In genomic region chr6:1749041-1749440, GRCh38 we compare ENCODE assay signal across 17 cellular contexts.
"Had no signal": no experiment of that assay in that cellular context is flagged by ENCODE, and none has a peak within 500 bp of the region (broad histone marks: within the 10 kb centered on the region; RNA-seq: fewer than 3 reads in every experiment).

No MANE protein-coding gene starts in this region.

- H3K27me3 ChIP-seq: breast epithelium, upper lobe of right lung had no signal

- H3K27ac Mint-ChIP-seq: activated B cell treated with CpG ODN at 0.5 μM for 24 hours; activated naive CD4-positive, alpha-beta T cell treated with anti-CD3 and anti-CD28 coated beads, Interleukin-2, amount 10 ng/mL, durations not matched to agents 7 days and 5 days; dendritic cell treated with granulocyte-macrophage colony-stimulating factor and Interleukin-4, amounts not matched to agents 40 ng/mL and 50 ng/mL, for 4 days; effector memory CD8-positive, alpha-beta T cell; natural killer cell treated with Interleukin-12 subunit alpha and Interleukin-12 subunit beta and Interleukin-15 and Interleukin-18, amount 100 ng/mL, for 72 hours had no signal

- H3K9me3 ChIP-seq: lower lobe of right lung, upper lobe of right lung had no signal

- H3K4me1 ChIP-seq: breast epithelium, lower lobe of right lung, upper lobe of right lung had no signal

- DNase-seq: activated B cell treated with CpG ODN at 0.5 μM for 24 hours; activated CD4-positive, alpha-beta T cell treated with anti-CD3 and anti-CD28 coated beads for 48 hours; activated CD8-positive, alpha-beta memory T cell treated with anti-CD3 and anti-CD28 coated beads, Interleukin-2, amount 50 U/mL, for 4 hours; activated naive CD4-positive, alpha-beta T cell treated with anti-CD3 and anti-CD28 coated beads, Interleukin-2, amount 10 ng/mL, durations not matched to agents 7 days and 5 days; activated T-cell treated with anti-CD3 and anti-CD28 coated beads, Interleukin-2, amount 50 U/mL, for 4 hours; cerebellar nuclear complex; effector memory CD8-positive, alpha-beta T cell; left cardiac atrium; lower lobe of right lung; nucleus accumbens; stimulated activated naive CD8-positive, alpha-beta T cell treated with anti-CD3 and anti-CD28 coated beads, Interleukin-15, Interleukin-2, amounts not matched to agents 100 U/mL and 50 U/mL, for 24 hours; T-helper 1 cell; T-helper 9 cell; upper lobe of right lung had no signal

- H3K4me1 Mint-ChIP-seq: activated B cell treated with CpG ODN at 0.5 μM for 24 hours had no signal

- ATAC-seq: activated T-cell treated with anti-CD3 and anti-CD28 coated beads, Interleukin-2, amount 50 U/mL, for 4 hours; effector memory CD8-positive, alpha-beta T cell; left cardiac atrium; lower lobe of right lung; natural killer cell treated with Interleukin-12 subunit alpha and Interleukin-12 subunit beta and Interleukin-15 and Interleukin-18, amount 100 ng/mL, for 72 hours; stimulated activated naive CD8-positive, alpha-beta T cell treated with anti-CD3 and anti-CD28 coated beads, Interleukin-15, Interleukin-2, amounts not matched to agents 100 U/mL and 50 U/mL, for 24 hours; upper lobe of right lung had no signal

- H3K36me3 ChIP-seq: breast epithelium, lower lobe of right lung, upper lobe of right lung had no signal

- H3K27ac ChIP-seq: breast epithelium, lower lobe of right lung, upper lobe of right lung had no signal

- H3K4me3 Mint-ChIP-seq: activated B cell treated with CpG ODN at 0.5 μM for 24 hours; activated naive CD4-positive, alpha-beta T cell treated with anti-CD3 and anti-CD28 coated beads, Interleukin-2, amount 10 ng/mL, durations not matched to agents 7 days and 5 days; activated T-cell treated with anti-CD3 and anti-CD28 coated beads, Interleukin-2, amount 50 U/mL, for 4 hours; dendritic cell treated with granulocyte-macrophage colony-stimulating factor and Interleukin-4, amounts not matched to agents 40 ng/mL and 50 ng/mL, for 4 days; effector memory CD8-positive, alpha-beta T cell; natural killer cell treated with Interleukin-12 subunit alpha and Interleukin-12 subunit beta and Interleukin-15 and Interleukin-18, amount 100 ng/mL, for 72 hours had no signal

- H3K4me3 ChIP-seq: lower lobe of right lung, upper lobe of right lung had no signal

- H3K27me3 Mint-ChIP-seq: activated B cell treated with CpG ODN at 0.5 μM for 24 hours; activated naive CD4-positive, alpha-beta T cell treated with anti-CD3 and anti-CD28 coated beads, Interleukin-2, amount 10 ng/mL, durations not matched to agents 7 days and 5 days; dendritic cell treated with granulocyte-macrophage colony-stimulating factor and Interleukin-4, amounts not matched to agents 40 ng/mL and 50 ng/mL, for 4 days; effector memory CD8-positive, alpha-beta T cell had no signal
